ENCODE assay signal across 8 cellular contexts in the genomic region with DNA sequence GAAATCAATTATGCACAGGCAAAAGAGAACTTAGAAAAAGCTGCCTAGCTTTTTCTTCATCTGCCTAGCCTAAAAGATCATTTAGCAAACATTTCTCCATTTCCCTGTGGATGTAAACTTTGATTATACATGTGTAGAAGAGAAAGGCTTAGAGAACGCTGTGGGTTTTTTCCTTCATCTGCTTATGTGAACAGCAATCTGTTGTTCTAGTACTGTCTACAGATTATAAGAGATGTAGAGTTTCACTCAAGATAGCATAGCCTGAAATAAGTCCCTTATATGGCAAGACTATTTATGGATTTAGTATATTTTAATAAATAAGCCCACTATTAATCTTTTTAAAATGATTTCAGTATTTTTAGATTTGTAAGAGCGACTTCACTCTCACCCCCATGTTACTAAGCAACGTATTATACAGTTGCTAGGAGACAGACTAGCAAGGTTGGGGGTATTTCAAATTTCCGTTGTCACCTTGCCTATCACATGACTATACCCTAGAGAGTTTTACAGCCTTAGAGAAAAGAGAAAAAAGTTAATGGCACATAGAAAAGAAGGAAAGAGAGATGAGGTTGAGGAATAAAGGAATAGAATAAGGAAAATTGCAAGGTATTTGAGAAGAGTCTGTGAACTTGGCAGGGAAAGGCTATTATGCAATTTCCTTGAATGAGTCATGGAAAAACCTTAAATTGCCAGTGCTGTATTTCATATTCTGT. TPM values are rescaled to one million over a fixed set of nuclear protein-coding genes. Genes with fewer than 3 reads are reported as not detected.
A peak's percentile ranks its signal among the peaks of the same experiment; 100 is the strongest.
DNase-seq lines count a peak whose midpoint lies in the region; ATAC-seq and TF ChIP-seq lines count a peak whose summit lies in the region.

No MANE protein-coding gene starts in this region.

- peak; percentile 71 for DNase-seq in A172 (ENCODE audit: low spot score)
- DNase-seq in NCI-H2171 (lab: John Stamatoyannopoulos, UW) = peak; percentile 92
- DNase-seq in activated CD8-positive, alpha-beta T cell treated with anti-CD3 and anti-CD28 coated beads for 36 hours = no peak
- DNase-seq in foreskin fibroblast = peak; percentile 72 to 86
- no peak for DNase-seq in omental fat pad (ENCODE audit: low spot score)
- DNase-seq in Peyer's patch = no peak

- peaks cover 0 to 11% (median 3%) of the 10 kb centered on the region in 4 donors for H3K4me1 ChIP-seq in Peyer's patch

- H3K27ac ChIP-seq in Peyer's patch = peak overlapping the region in 2 of 4 donors; percentile 38 to 74

- peak; percentile 47 for ATAC-seq in GM18858 (IDR thresholded peaks at IDR 0.05; ENCODE audit: unreplicated experiment)
- ATAC-seq in activated CD8-positive, alpha-beta T cell treated with anti-CD3 and anti-CD28 coated beads for 36 hours = peak; percentile 90
- peak; percentile 80 for ATAC-seq in omental fat pad (ENCODE audit: low FRiP score)
- no peak for ATAC-seq in GM19452 (IDR thresholded peaks at IDR 0.05; ENCODE audit: unreplicated experiment)

- POLR2A ChIA-PET in activated CD8-positive, alpha-beta T cell treated with anti-CD3 and anti-CD28 coated beads for 36 hours (lab: Charles Lee) = interaction anchor here (0.8 to 2.6 kb wide), 4 partner anchors 15 to 74 kb away, joined by 3 to 8 read pairs (median 4); a partner anchor contains a TSS

- no peaks in the 10 kb centered on the region for H3K27me3 ChIP-seq in Peyer's patch

- H3K36me3 Mint-ChIP-seq in activated CD8-positive, alpha-beta T cell treated with anti-CD3 and anti-CD28 coated beads for 36 hours (ENCODE audit: low read depth) = no peaks in the 10 kb centered on the region

- no peaks in the 10 kb centered on the region for H3K9me3 ChIP-seq in Peyer's patch

- H3K4me1 Mint-ChIP-seq in activated CD8-positive, alpha-beta T cell treated with anti-CD3 and anti-CD28 coated beads for 36 hours (ENCODE audit: low read depth) = peaks cover 13% of the 10 kb centered on the region

- no peak overlapping the region for H3K4me3 ChIP-seq in foreskin fibroblast (ENCODE audit: low read depth in 1 of 2, low read length in 2 of 2)
- H3K4me3 ChIP-seq in Peyer's patch = no peak overlapping the region

- H3K27ac Mint-ChIP-seq in activated CD8-positive, alpha-beta T cell treated with anti-CD3 and anti-CD28 coated beads for 36 hours = peak overlapping the region; percentile 33

- no peak for TF ChIP-seq POLR2A in Peyer's patch (IDR thresholded peaks at IDR 0.05)

- TF ChIP-seq CTCF in activated CD8-positive, alpha-beta T cell treated with anti-CD3 and anti-CD28 coated beads for 36 hours (IDR thresholded peaks at IDR 0.05) = no peak
- TF ChIP-seq CTCF in foreskin fibroblast (IDR thresholded peaks at IDR 0.05; ENCODE audit: low read depth, low read length) (no peak), omental fat pad (IDR thresholded peaks at IDR 0.05) (no peak), Peyer's patch (IDR thresholded peaks at IDR 0.05) (no peak)

- peak overlapping the region; percentile 29 for H3K4me3 Mint-ChIP-seq in activated CD8-positive, alpha-beta T cell treated with anti-CD3 and anti-CD28 coated beads for 36 hours

- CTCF ChIA-PET in activated CD8-positive, alpha-beta T cell treated with anti-CD3 and anti-CD28 coated beads for 36 hours (lab: Charles Lee) = interaction anchor here (0.9 to 2.1 kb wide), 5 partner anchors 8 to 147 kb away, joined by 3 to 8 read pairs (median 3); a partner anchor contains a TSS

- no peaks in the 10 kb centered on the region for H3K36me3 ChIP-seq in Peyer's patch

- no peaks in the 10 kb centered on the region for H3K27me3 Mint-ChIP-seq in activated CD8-positive, alpha-beta T cell treated with anti-CD3 and anti-CD28 coated beads for 36 hours

- no peaks in the 10 kb centered on the region for H3K9me3 Mint-ChIP-seq in activated CD8-positive, alpha-beta T cell treated with anti-CD3 and anti-CD28 coated beads for 36 hours

- intact Hi-C loops in activated CD8-positive, alpha-beta T cell treated with anti-CD3 and anti-CD28 coated beads for 36 hours (cut with micrococcal nuclease) = no loop called here

RNA-seq across cellular contexts. Expression of a gene that starts 12.2 kb away (rescaled TPM):
- total RNA-seq in A172 (2014; rRNA removed; shearing (Covaris generic)) = 884 and 1,296 TPM in 2 replicates
- 10 to 100 TPM; 70.6 to 71.2 TPM for total RNA-seq in activated CD8-positive, alpha-beta T cell treated with anti-CD3 and anti-CD28 coated beads for 36 hours
- total RNA-seq in omental fat pad (100 to 1,000 TPM; 145 to 210 (median 159) TPM), Peyer's patch (10 to 100 TPM; 16.5 to 50.3 (median 37.0) TPM)

Comparison
In these comparisons a context has a peak if more than half of its experiments do, and no peak if none do; other contexts are left out.
1. DNase-seq: peak in A172 (single experiment), NCI-H2171 (single experiment) and foreskin fibroblast (2 of 2); none in activated CD8-positive, alpha-beta T cell treated with anti-CD3 and anti-CD28 coated beads for 36 hours (single experiment), omental fat pad (single experiment) and Peyer's patch (0 of 3).